26 cellular contexts compared by ENCODE assay signal in the genomic region with DNA sequence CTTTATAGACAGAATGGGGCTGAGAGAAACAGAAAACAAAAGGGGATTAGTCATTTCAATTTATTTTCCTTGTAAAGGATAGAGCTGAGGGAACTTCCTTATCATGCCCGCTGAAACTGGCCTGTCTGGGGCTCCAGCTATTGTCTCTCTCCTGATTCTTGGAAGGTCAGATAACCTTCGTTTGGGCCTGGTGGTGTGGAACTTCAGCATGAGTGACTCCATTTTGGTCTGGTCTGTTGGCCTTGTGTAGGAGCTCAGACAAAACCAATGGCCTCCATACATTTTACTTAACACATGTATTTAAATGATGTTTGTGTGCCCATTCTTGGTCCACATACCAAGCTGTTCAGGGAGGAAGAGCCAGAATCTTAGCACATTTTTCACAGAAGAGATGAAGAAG. TPM values are rescaled to one million over a fixed set of nuclear protein-coding genes. Genes with fewer than 3 reads are reported as not detected.
"Had no signal": no experiment of that assay in that cellular context is flagged by ENCODE, and none has a peak within 500 bp of the region (broad histone marks: within the 10 kb centered on the region; RNA-seq: fewer than 3 reads in every experiment).

No MANE protein-coding gene starts in this region.

- H3K36me3 ChIP-seq: esophagus squamous epithelium, ovary, spleen, suprapubic skin, tibial artery had no signal

- FAIRE-seq: bronchial epithelial cell, colon, frontal cortex had no signal

- H3K9me3 ChIP-seq: esophagus squamous epithelium, ovary, psoas muscle, spleen, suprapubic skin, tibial artery had no signal

- H3K4me1 ChIP-seq: esophagus squamous epithelium, psoas muscle, spleen, suprapubic skin had no signal

- H3K4me3 ChIP-seq: dorsolateral prefrontal cortex, esophagus squamous epithelium, ovary, psoas muscle, spleen, suprapubic skin, tibial artery had no signal

- DNase-seq: activated CD4-positive, alpha-beta T cell treated with anti-CD3 and anti-CD28 coated beads for 1 hour; activated CD4-positive, alpha-beta T cell treated with anti-CD3 and anti-CD28 coated beads, Interleukin-2, amount 10 ng/mL, durations not matched to agents 7 days and 5 days; activated CD8-positive, alpha-beta memory T cell treated with anti-CD3 and anti-CD28 coated beads, Interleukin-2, amount 10 ng/mL, durations not matched to agents 7 days and 5 days; activated CD8-positive, alpha-beta T cell treated with anti-CD3 and anti-CD28 coated beads, Interleukin-2, amount 10 ng/mL, durations not matched to agents 7 days and 5 days; activated naive CD4-positive, alpha-beta T cell; activated T-cell treated with anti-CD3 and anti-CD28 coated beads, Interleukin-2, amount 50 U/mL, for 72 hours; dorsolateral prefrontal cortex; effector memory CD8-positive, alpha-beta T cell; esophagus squamous epithelium; glutamatergic neuron; islet precursor cell; left ventricle myocardium superior; naive B cell; ovary; psoas muscle; spleen; stimulated activated naive CD4-positive, alpha-beta T cell; T-helper 17 cell; T1000; tibial artery had no signal

- H3K27ac ChIP-seq: dorsolateral prefrontal cortex, esophagus squamous epithelium, ovary, psoas muscle, spleen, suprapubic skin, tibial artery had no signal

- ATAC-seq: activated CD8-positive, alpha-beta memory T cell treated with anti-CD3 and anti-CD28 coated beads, Interleukin-2, amount 10 ng/mL, durations not matched to agents 7 days and 5 days; activated CD8-positive, alpha-beta T cell treated with anti-CD3 and anti-CD28 coated beads, Interleukin-2, amount 10 ng/mL, durations not matched to agents 7 days and 5 days; activated naive CD4-positive, alpha-beta T cell treated with anti-CD3 and anti-CD28 coated beads, Interleukin-2, amount 50 U/mL, for 72 hours; activated T-cell treated with anti-CD3 and anti-CD28 coated beads, Interleukin-2, amount 50 U/mL, for 72 hours; effector memory CD8-positive, alpha-beta T cell; left ventricle myocardium superior; psoas muscle; T-helper 17 cell; WTC11 had no signal

- H3K27me3 ChIP-seq: ovary, suprapubic skin had no signal

RNA-seq across cellular contexts. Expression of a gene that starts 1.7 kb away (rescaled TPM):
- total RNA-seq: bronchial epithelial cell, WTC11 had no signal
